Comparison of ENCODE assay signal across 14 cellular contexts in genomic region chr22:44260216-44261035, GRCh38. TPM values are rescaled to one million over a fixed set of nuclear protein-coding genes. Genes with fewer than 3 reads are reported as not detected.
DNase-seq lines count a peak whose midpoint lies in the region; ATAC-seq and TF ChIP-seq lines count a peak whose summit lies in the region.
"Had no signal": no experiment of that assay in that cellular context is flagged by ENCODE, and none has a peak within 500 bp of the region (broad histone marks: within the 10 kb centered on the region; RNA-seq: fewer than 3 reads in every experiment).

No MANE protein-coding gene starts in this region.

- intact Hi-C loops in adrenal gland (cut with DNase I) (no loop called here), tibial artery (cut with DNase I; ENCODE audit: low total_unique reads) (no loop called here)

- no peak overlapping the region for H3K27ac ChIP-seq in adrenal gland
- no peak overlapping the region for H3K27ac ChIP-seq in tibial artery

- H3K27me3 Mint-ChIP-seq in mesothelial cell of epicardium (ENCODE audit: low read depth) (peaks cover 21% of the 10 kb centered on the region), HFFc6 (ENCODE audit: insufficient read depth) (peaks cover 22% of the 10 kb centered on the region)

- no peaks in the 10 kb centered on the region for H3K4me1 ChIP-seq in adrenal gland (replicated peaks in 1 of 2)
- H3K4me1 ChIP-seq in tibial artery: no peaks in the 10 kb centered on the region
- H3K4me1 ChIP-seq: Caco-2 had no signal

- H3K9me3 ChIP-seq in adrenal gland (replicated peaks in 1 of 3) (no peaks in the 10 kb centered on the region), tibial artery (no peaks in the 10 kb centered on the region)
- H3K9me3 ChIP-seq: Caco-2 had no signal

- no peak overlapping the region for H3K4me3 Mint-ChIP-seq in mesothelial cell of epicardium
- H3K4me3 Mint-ChIP-seq in HFFc6: no peak overlapping the region

- TF ChIP-seq POLR2A in adrenal gland (IDR thresholded peaks at IDR 0.05): no peak

- no peaks in the 10 kb centered on the region for H3K36me3 Mint-ChIP-seq in activated naive CD4-positive, alpha-beta T cell treated with anti-CD3 and anti-CD28 coated beads, Interleukin-2, amount 50 U/mL, for 72 hours
- H3K36me3 Mint-ChIP-seq in mesothelial cell of epicardium (no peaks in the 10 kb centered on the region), HFFc6 (ENCODE audit: low read depth) (no peaks in the 10 kb centered on the region)

- H3K4me3 ChIP-seq in adrenal gland (no peak overlapping the region), tibial artery (no peak overlapping the region)

- no peaks in the 10 kb centered on the region for H3K27me3 ChIP-seq in adrenal gland
- peaks cover 0 to 13% of the 10 kb centered on the region in 2 donors for H3K27me3 ChIP-seq in tibial artery

- peak in 1 of 2 donors; percentile 42 for DNase-seq in activated naive CD4-positive, alpha-beta T cell treated with anti-CD3 and anti-CD28 coated beads, Interleukin-2, amount 50 U/mL, for 72 hours (ENCODE audit: low spot score in 2 of 2)
- no peak for DNase-seq in activated naive CD4-positive, alpha-beta T cell treated with Interleukin-2 at 50 U/mL for 16 hours
- peak in 4 of 7 donors; percentile 4 to 39 (median 8) for DNase-seq in adrenal gland
- DNase-seq in mesothelial cell of epicardium (ENCODE audit: low spot score in 2 of 2, unreplicated experiment in 2 of 2): peak; percentile 7 to 22
- peak; percentile 10 to 41 for DNase-seq in tibial artery
- DNase-seq in NAMALWA (ENCODE audit: low spot score): no peak
- DNase-seq in HFFc6: no peak
- no peak for DNase-seq in stimulated activated CD4-positive, alpha-beta T cell treated with anti-CD3 and anti-CD28 coated beads, Interleukin-4, amount 100 ng/mL, for 4 hours
- DNase-seq: AML-193, MM.1S, NCI-H187 treated with DMSO at 0.1 percent for 48 hours, NCI-H510A, NCI-H82 had no signal

- ATAC-seq in activated naive CD4-positive, alpha-beta T cell treated with anti-CD3 and anti-CD28 coated beads, Interleukin-2, amount 50 U/mL, for 72 hours: no peak

- H3K36me3 ChIP-seq in adrenal gland (replicated peaks in 1 of 2): no peaks in the 10 kb centered on the region
- H3K36me3 ChIP-seq in tibial artery: no peaks in the 10 kb centered on the region

- WGBS in adrenal gland, 4 donors: 79 to 87% (median 84%) methylated on average over 14 to 16 of the region's 16 CpGs

- H3K4me1 Mint-ChIP-seq in mesothelial cell of epicardium (peaks cover 5% of the 10 kb centered on the region), HFFc6 (ENCODE audit: low read depth) (no peaks in the 10 kb centered on the region)

- no peaks in the 10 kb centered on the region for H3K9me3 Mint-ChIP-seq in activated naive CD4-positive, alpha-beta T cell treated with anti-CD3 and anti-CD28 coated beads, Interleukin-2, amount 50 U/mL, for 72 hours
- peaks cover 3% of the 10 kb centered on the region for H3K9me3 Mint-ChIP-seq in mesothelial cell of epicardium
- H3K9me3 Mint-ChIP-seq in HFFc6: no peaks in the 10 kb centered on the region

- H3K27ac Mint-ChIP-seq in activated naive CD4-positive, alpha-beta T cell treated with anti-CD3 and anti-CD28 coated beads, Interleukin-2, amount 50 U/mL, for 72 hours: peak overlapping the region; percentile 45 to 75
- no peak overlapping the region for H3K27ac Mint-ChIP-seq in mesothelial cell of epicardium
- H3K27ac Mint-ChIP-seq in HFFc6: no peak overlapping the region

- TF ChIP-seq CTCF in adrenal gland (IDR thresholded peaks at IDR 0.05): no peak
- TF ChIP-seq CTCF in mesothelial cell of epicardium (IDR thresholded peaks at IDR 0.05; ENCODE audit: unreplicated experiment): no peak
- no peak for TF ChIP-seq CTCF in tibial artery (IDR thresholded peaks at IDR 0.05)
- no peak for TF ChIP-seq CTCF in HFFc6 (IDR thresholded peaks at IDR 0.05)

RNA-seq across cellular contexts. Expression of gene SHISAL1, which starts 52.3 kb away (rescaled TPM):
- total RNA-seq in activated naive CD4-positive, alpha-beta T cell treated with anti-CD3 and anti-CD28 coated beads, Interleukin-2, amount 50 U/mL, for 72 hours: not detected
- 1 to 10 TPM in 5 of 8 donors, under 1 TPM in 3; 0.43 to 2.2 (median 1.2) TPM for total RNA-seq in adrenal gland
- 1 to 10 TPM in 2 of 3 donors, under 1 TPM in 1; 0.71 to 2.4 (median 1.0) TPM for polyA plus RNA-seq in adrenal gland
- total RNA-seq in mesothelial cell of epicardium: 0.58 to 0.72 TPM (median 0.62 TPM) in 3 replicates
- total RNA-seq in HFFc6 (2021; fragmentation: NEBNext Ultra II Directional; extraction: Animal tissue kit (Norgen Biotek cat#: 25700)): not detected
- total RNA-seq: Caco-2 had no signal

Comparison
In these comparisons a context has a peak if more than half of its experiments do, and no peak if none do; other contexts are left out.
1. DNase-seq: peak in adrenal gland (4 of 7), mesothelial cell of epicardium (2 of 2) and tibial artery (2 of 2); none in activated naive CD4-positive, alpha-beta T cell treated with Interleukin-2 at 50 U/mL for 16 hours (single experiment), NAMALWA (single experiment), HFFc6 (single experiment) and stimulated activated CD4-positive, alpha-beta T cell treated with anti-CD3 and anti-CD28 coated beads, Interleukin-4, amount 100 ng/mL, for 4 hours (0 of 2).
2. H3K27ac Mint-ChIP-seq: peak in activated naive CD4-positive, alpha-beta T cell treated with anti-CD3 and anti-CD28 coated beads, Interleukin-2, amount 50 U/mL, for 72 hours (2 of 2); none in mesothelial cell of epicardium (single experiment) and HFFc6 (single experiment).